Comparison of ENCODE assay signal across 11 cellular contexts in the genomic region with DNA sequence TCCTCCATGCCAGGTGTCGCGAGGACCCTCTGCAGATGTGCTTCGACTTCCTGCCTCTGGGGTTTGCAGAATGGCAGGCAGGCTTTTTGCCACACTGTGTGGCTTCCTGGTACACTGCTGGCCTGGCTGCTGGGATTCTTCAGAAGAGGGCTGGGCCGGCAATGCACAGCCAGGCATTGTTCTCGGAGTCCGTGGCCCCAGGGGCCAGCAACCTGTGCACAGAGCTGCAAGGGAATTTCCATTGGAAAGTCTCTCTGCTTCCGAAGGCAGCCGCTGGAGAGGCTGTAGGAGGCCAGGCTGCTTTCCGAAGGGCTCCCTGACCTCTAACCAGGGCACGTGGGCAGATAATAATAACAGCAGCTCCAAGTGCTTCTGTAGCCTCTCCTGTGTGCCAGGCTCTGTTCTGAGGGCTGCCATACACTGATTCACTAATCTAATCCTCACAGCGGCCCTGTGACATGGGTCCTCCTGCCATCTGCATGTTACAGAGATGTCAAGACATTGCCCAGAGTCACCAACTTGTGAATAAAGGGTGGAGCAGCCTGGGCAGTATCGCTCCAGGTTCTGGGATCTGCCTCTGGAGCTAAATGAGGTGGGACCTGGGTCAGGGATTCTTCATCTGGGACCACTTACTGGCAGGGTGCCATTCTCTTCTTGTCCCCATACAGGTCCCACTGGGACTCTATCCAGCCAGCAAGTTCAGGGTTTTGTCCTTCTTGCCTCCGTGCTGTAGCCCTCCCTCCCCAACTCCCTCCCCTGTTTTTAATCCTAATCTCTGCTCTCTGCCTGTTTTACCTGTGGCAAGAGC. TPM values are rescaled to one million over a fixed set of nuclear protein-coding genes. Genes with fewer than 3 reads are reported as not detected.
DNase-seq lines count a peak whose midpoint lies in the region; ATAC-seq and TF ChIP-seq lines count a peak whose summit lies in the region.
"Had no signal": no experiment of that assay in that cellular context is flagged by ENCODE, and none has a peak within 500 bp of the region (broad histone marks: within the 10 kb centered on the region; RNA-seq: fewer than 3 reads in every experiment).

No MANE protein-coding gene starts in this region.

- H3K27ac Mint-ChIP-seq in chondrocyte (ENCODE audit: unreplicated experiment) = peak overlapping the region; percentile 96
- H3K27ac Mint-ChIP-seq: activated CD4-positive, alpha-beta T cell treated with anti-CD3 and anti-CD28 coated beads, Interleukin-2, amount 10 ng/mL, durations not matched to agents 24 days and 14 days; activated naive CD4-positive, alpha-beta T cell treated with anti-CD3 and anti-CD28 coated beads, Interleukin-2, amount 50 U/mL, for 24 hours had no signal

- peaks cover 18 to 55% of the 10 kb centered on the region in 2 donors for H3K4me1 ChIP-seq in left lung
- H3K4me1 ChIP-seq in subcutaneous abdominal adipose tissue (ENCODE audit: control insufficient read depth in 5 of 5, insufficient read depth in 5 of 5, low read length in 5 of 5) = peaks cover 15 to 57% (median 56%) of the 10 kb centered on the region in 5 donors
- H3K4me1 ChIP-seq: SJCRH30 had no signal

- H3K4me3 ChIP-seq in left lung (no peak overlapping the region), subcutaneous abdominal adipose tissue (ENCODE audit: low read depth in 1 of 5, low read length in 5 of 5) (peak overlapping the region in 2 of 5 donors; percentile 44 to 45)
- H3K4me3 ChIP-seq: SJCRH30 had no signal

- DNase-seq in NCI-H69 (lab: John Stamatoyannopoulos, UW) (peak; percentile 93), chondrocyte (ENCODE audit: low spot score) (no peak), left lung (no peak)
- DNase-seq in stimulated activated CD4-positive, alpha-beta T cell treated with anti-CD3 and anti-CD28 coated beads, Interleukin-4, amount 100 ng/mL, for 24 hours = no peak
- DNase-seq in stimulated activated CD4-positive, alpha-beta T cell treated with anti-CD3 and anti-CD28 coated beads, Interleukin-15, amount 100 ng/mL, for 24 hours = no peak
- DNase-seq: activated CD4-positive, alpha-beta T cell treated with anti-CD3 and anti-CD28 coated beads, Interleukin-2, amount 10 ng/mL, durations not matched to agents 24 days and 14 days; SJCRH30 had no signal

- peak overlapping the region; percentile 54 to 73 for H3K27ac ChIP-seq in left lung
- H3K27ac ChIP-seq in subcutaneous abdominal adipose tissue (ENCODE audit: low read depth, low read length) = peak overlapping the region; percentile 49
- H3K27ac ChIP-seq: SJCRH30 had no signal

- H3K9me3 Mint-ChIP-seq in chondrocyte (ENCODE audit: low read depth) = no peaks in the 10 kb centered on the region
- H3K9me3 Mint-ChIP-seq: activated CD4-positive, alpha-beta T cell treated with anti-CD3 and anti-CD28 coated beads, Interleukin-2, amount 10 ng/mL, durations not matched to agents 24 days and 14 days; activated naive CD4-positive, alpha-beta T cell treated with anti-CD3 and anti-CD28 coated beads, Interleukin-2, amount 50 U/mL, for 24 hours had no signal

- peak overlapping the region in 2 of 5 donors; percentile 2 to 28 for H3K9ac ChIP-seq in subcutaneous abdominal adipose tissue (ENCODE audit: low read length in 5 of 5)

- peaks cover 58% of the 10 kb centered on the region for H3K4me1 Mint-ChIP-seq in chondrocyte (ENCODE audit: low read depth)

- peaks cover 5% of the 10 kb centered on the region for H3K36me3 Mint-ChIP-seq in chondrocyte (ENCODE audit: low read depth)
- H3K36me3 Mint-ChIP-seq: activated naive CD4-positive, alpha-beta T cell treated with anti-CD3 and anti-CD28 coated beads, Interleukin-2, amount 50 U/mL, for 24 hours had no signal

- intact Hi-C loops in left lung (cut with DNase I) = no loop called here

- H3K27me3 Mint-ChIP-seq in chondrocyte (ENCODE audit: low read depth) = no peaks in the 10 kb centered on the region

- H3K4me3 Mint-ChIP-seq in chondrocyte (ENCODE audit: unreplicated experiment) = no peak overlapping the region
- H3K4me3 Mint-ChIP-seq: activated CD4-positive, alpha-beta T cell treated with anti-CD3 and anti-CD28 coated beads, Interleukin-2, amount 10 ng/mL, durations not matched to agents 24 days and 14 days; activated naive CD4-positive, alpha-beta T cell treated with anti-CD3 and anti-CD28 coated beads, Interleukin-2, amount 50 U/mL, for 24 hours had no signal

- peak; percentile 7 for ATAC-seq in left lung
- ATAC-seq in HG02623 (IDR thresholded peaks at IDR 0.05; ENCODE audit: unreplicated experiment) = no peak
- no peak for ATAC-seq in GM21576 (IDR thresholded peaks at IDR 0.05; ENCODE audit: unreplicated experiment)

- TF ChIP-seq CTCF in chondrocyte (IDR thresholded peaks at IDR 0.05) = no peak
- TF ChIP-seq CTCF in left lung (IDR thresholded peaks at IDR 0.05) = no peak

- no peaks in the 10 kb centered on the region for H3K36me3 ChIP-seq in left lung
- H3K36me3 ChIP-seq in subcutaneous abdominal adipose tissue (ENCODE audit: control insufficient read depth in 5 of 5, insufficient read depth in 5 of 5, low read length in 5 of 5) = peaks cover 0 to 9% (median 3%) of the 10 kb centered on the region in 5 donors
- H3K36me3 ChIP-seq: SJCRH30 had no signal

- H3K27me3 ChIP-seq in left lung = peaks cover 0 to 21% of the 10 kb centered on the region in 2 donors
- no peaks in the 10 kb centered on the region for H3K27me3 ChIP-seq in subcutaneous abdominal adipose tissue (ENCODE audit: control insufficient read depth in 5 of 5, insufficient read depth in 4 of 5, low read length in 5 of 5)
- H3K27me3 ChIP-seq: SJCRH30 had no signal

- no peaks in the 10 kb centered on the region for H3K9me3 ChIP-seq in left lung
- H3K9me3 ChIP-seq in subcutaneous abdominal adipose tissue (ENCODE audit: control insufficient read depth in 5 of 5, low read length in 5 of 5) = no peaks in the 10 kb centered on the region
- H3K9me3 ChIP-seq: SJCRH30 had no signal

RNA-seq across cellular contexts. Expression of gene LDLRAD4, which starts 5.0 kb away (rescaled TPM):
- total RNA-seq in chondrocyte (78.2 to 229 TPM (median 80.5 TPM) in 3 replicates), left lung (10 to 100 TPM; 22.6 to 26.6 TPM)
